ENCODE assay signal across 17 cellular contexts in the genomic region with DNA sequence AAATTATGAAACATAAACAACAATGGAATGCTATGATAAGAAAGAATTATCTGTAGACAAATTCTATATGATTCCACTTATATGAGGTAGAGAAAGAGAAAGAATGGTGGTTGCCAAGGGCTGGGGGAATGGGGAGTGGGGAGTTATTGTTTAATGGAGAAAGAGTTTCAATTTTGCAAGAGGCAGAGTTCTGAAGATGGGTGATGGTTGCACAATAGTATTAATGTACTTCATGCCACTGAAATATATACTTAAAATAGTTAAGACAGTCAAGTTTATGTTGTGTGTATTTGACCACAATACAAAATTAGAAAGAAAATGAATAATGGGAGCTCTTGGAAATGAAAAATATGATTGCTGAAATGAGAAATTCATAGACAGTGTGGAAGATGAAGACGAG.
"Had no signal": no experiment of that assay in that cellular context is flagged by ENCODE, and none has a peak within 500 bp of the region (broad histone marks: within the 10 kb centered on the region; RNA-seq: fewer than 3 reads in every experiment).

No MANE protein-coding gene starts in this region.

- H3K4me2 ChIP-seq: smooth muscle cell had no signal

- H3K9me3 ChIP-seq: gastroesophageal sphincter, left ventricle myocardium inferior, pancreas had no signal

- H3K27ac ChIP-seq: gastroesophageal sphincter, left ventricle myocardium inferior, pancreas had no signal

- H3K27me3 ChIP-seq: gastroesophageal sphincter, pancreas had no signal

- H3K4me1 ChIP-seq: gastroesophageal sphincter, left ventricle myocardium inferior, pancreas had no signal

- FAIRE-seq: endometrium, keratinocyte, pancreas had no signal

- DNase-seq: effector memory CD4-positive, alpha-beta T cell; glutamatergic neuron; left ventricle myocardium inferior; mesenchymal stem cell; naive B cell; occipital lobe; pancreas; right cardiac atrium; stimulated activated CD4-positive, alpha-beta T cell treated with anti-CD3 and anti-CD28 coated beads, Interleukin-2, amount 100 ng/mL, for 48 hours; stimulated activated naive CD4-positive, alpha-beta T cell treated with Interleukin-2 at 50 U/mL for 16 hours; trophoblast cell had no signal

- H3K4me3 ChIP-seq: gastroesophageal sphincter, left ventricle myocardium inferior, lung, pancreas, smooth muscle cell had no signal

- ATAC-seq: esophagus mucosa, gastroesophageal sphincter, pancreas, right cardiac atrium had no signal

- H3K36me3 ChIP-seq: gastroesophageal sphincter, left ventricle myocardium inferior, pancreas had no signal
